24 cellular contexts compared by ENCODE assay signal in the genomic region with DNA sequence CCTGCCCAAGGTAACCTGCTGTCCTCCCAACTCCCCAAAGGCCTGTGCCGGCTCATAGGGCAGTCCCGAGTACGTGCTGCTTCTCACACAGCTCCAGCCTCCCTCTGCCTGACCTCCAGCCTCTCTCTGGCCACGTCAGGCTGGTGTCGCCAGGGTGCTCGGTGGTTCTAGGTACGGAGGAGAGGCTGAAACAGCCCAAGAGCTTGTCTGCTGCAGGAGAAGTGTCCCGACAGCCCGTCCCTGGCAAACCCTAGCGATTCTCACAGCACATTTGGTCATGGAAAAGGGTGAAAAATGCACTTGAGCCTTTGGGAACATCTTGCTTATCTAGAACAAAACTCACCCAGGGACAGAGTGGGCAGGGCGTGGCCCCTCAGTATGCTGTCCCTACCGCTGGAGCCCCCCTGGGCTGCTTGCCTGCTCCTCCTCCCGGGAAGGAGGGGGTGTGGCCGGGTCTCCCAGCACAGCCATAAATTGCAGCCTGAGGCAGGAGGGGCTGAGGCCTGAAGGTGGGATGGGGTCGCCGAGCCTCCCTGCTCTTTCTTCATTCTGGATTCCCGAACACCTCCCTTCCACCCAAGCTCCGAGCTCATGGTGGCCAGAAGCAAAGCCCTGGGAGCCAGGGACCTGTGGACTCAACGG. TPM values are rescaled to one million over a fixed set of nuclear protein-coding genes. Genes with fewer than 3 reads are reported as not detected.
DNase-seq lines count a peak whose midpoint lies in the region; TF ChIP-seq lines count a peak whose summit lies in the region.
"Had no signal": no experiment of that assay in that cellular context is flagged by ENCODE, and none has a peak within 500 bp of the region (broad histone marks: within the 10 kb centered on the region; RNA-seq: fewer than 3 reads in every experiment).

No MANE protein-coding gene starts in this region.

- peaks cover 0 to 47% of the 10 kb centered on the region in 2 experiments; a peak in 1 of 3 replicates for H3K36me3 ChIP-seq in HEK293 (ENCODE audit: control insufficient read depth in 2 of 2, insufficient read depth in 1 of 2, low read length in 2 of 2)
- H3K36me3 ChIP-seq: BE2C had no signal

- no peak overlapping the region for H3K4me3 ChIP-seq in HEK293 (ENCODE audit: low read depth, low read length)
- H3K4me3 ChIP-seq: GM23248, Peyer's patch, SK-N-MC had no signal

- CTCF ChIA-PET in HEK293 (lab: Yijun Ruan, JAX): interaction anchor here (0.6 to 1.3 kb wide), 2 partner anchors 41 to 110 kb away, joined by 3 read pairs; partner anchors contain the start of gene TIMM22

- H3K4me3 Mint-ChIP-seq in dendritic cell treated with granulocyte-macrophage colony-stimulating factor and Interleukin-4, amounts not matched to agents 40 ng/mL and 50 ng/mL, for 4 days: no peak overlapping the region
- no peak overlapping the region for H3K4me3 Mint-ChIP-seq in neural crest cell

- no peaks in the 10 kb centered on the region for H3K4me1 ChIP-seq in HEK293 (ENCODE audit: control insufficient read depth, insufficient read depth, low read length)
- H3K4me1 ChIP-seq: BE2C had no signal

- DNase-seq in left kidney (ENCODE audit: low read depth, low spot score) (peak; percentile 43), neural crest cell (ENCODE audit: low read depth, low spot score) (no peak), NCI-H2107 (lab: John Stamatoyannopoulos, UW) (no peak), NCI-H2171 (lab: John Stamatoyannopoulos, UW) (no peak), NK-92 (lab: John Stamatoyannopoulos, UW; ENCODE audit: unreplicated experiment) (no peak)
- DNase-seq in activated CD4-positive, alpha-beta T cell treated with anti-CD3 and anti-CD28 coated beads for 48 hours: no peak
- DNase-seq: 8988T, ACHN, BE2C, Calu3, GM23248, H7, Karpas-422, NCI-H1092, NCI-H1417 treated with DMSO at 0.1 percent for 48 hours, NCI-H187 treated with DMSO at 0.1 percent for 48 hours, NCI-H446 treated with DMSO at 0.1 percent for 48 hours, NCI-H526, NCI-H82, Peyer's patch, SHP77 treated with DMSO at 0.1 percent for 48 hours had no signal

- H3K9me3 Mint-ChIP-seq in dendritic cell treated with granulocyte-macrophage colony-stimulating factor and Interleukin-4, amounts not matched to agents 40 ng/mL and 50 ng/mL, for 4 days: no peaks in the 10 kb centered on the region
- H3K9me3 Mint-ChIP-seq in neural crest cell: peaks cover 4% of the 10 kb centered on the region

- intact Hi-C loops in dendritic cell treated with granulocyte-macrophage colony-stimulating factor and Interleukin-4, amounts not matched to agents 40 ng/mL and 50 ng/mL, for 4 days (cut with micrococcal nuclease): no loop called here

- POLR2A ChIA-PET in HEK293 (lab: Yijun Ruan, JAX): no interaction called here

- no peaks in the 10 kb centered on the region for H3K9me3 ChIP-seq in HEK293 (ENCODE audit: control insufficient read depth, insufficient read depth, low read depth, low read length)
- H3K9me3 ChIP-seq: BE2C, Peyer's patch had no signal

- H3K27me3 Mint-ChIP-seq in dendritic cell treated with granulocyte-macrophage colony-stimulating factor and Interleukin-4, amounts not matched to agents 40 ng/mL and 50 ng/mL, for 4 days: no peaks in the 10 kb centered on the region
- H3K27me3 Mint-ChIP-seq in neural crest cell (ENCODE audit: low read depth): peaks cover 3% of the 10 kb centered on the region

- peaks cover 94% of the 10 kb centered on the region for H3K4me1 Mint-ChIP-seq in dendritic cell treated with granulocyte-macrophage colony-stimulating factor and Interleukin-4, amounts not matched to agents 40 ng/mL and 50 ng/mL, for 4 days (ENCODE audit: low read depth)
- peaks cover 28% of the 10 kb centered on the region for H3K4me1 Mint-ChIP-seq in neural crest cell

- H3K36me3 Mint-ChIP-seq in dendritic cell treated with granulocyte-macrophage colony-stimulating factor and Interleukin-4, amounts not matched to agents 40 ng/mL and 50 ng/mL, for 4 days (ENCODE audit: low read depth): peaks cover 100% of the 10 kb centered on the region
- H3K36me3 Mint-ChIP-seq in neural crest cell (ENCODE audit: low read depth): peaks cover 6% of the 10 kb centered on the region

- no peak for TF ChIP-seq CTCF in HEK293 (tag by site-specific recombination; IDR thresholded peaks at IDR 0.05)
- TF ChIP-seq CTCF in neural crest cell (conservative IDR thresholded peaks at IDR 0.05): no peak

- peak overlapping the region; percentile 97 for H3K27ac Mint-ChIP-seq in dendritic cell treated with granulocyte-macrophage colony-stimulating factor and Interleukin-4, amounts not matched to agents 40 ng/mL and 50 ng/mL, for 4 days
- H3K27ac Mint-ChIP-seq in neural crest cell (ENCODE audit: unreplicated experiment): peak overlapping the region; percentile 43

- H3K27ac ChIP-seq in HEK293 (ENCODE audit: extremely low read depth, low read depth, low read length): no peak overlapping the region
- H3K27ac ChIP-seq: GM23248, Peyer's patch, SK-N-MC had no signal

TF ChIP-seq in HEK293, 187 proteins besides CTCF, POLR2A, EP300 and RAD21:
- TF ChIP-seq ZNF174 (tag by site-specific recombination; IDR thresholded peaks at IDR 0.05) (no peak), ZSCAN5A (tag by site-specific recombination; IDR thresholded peaks at IDR 0.05) (no peak), ZNF660 (tag by site-specific recombination; IDR thresholded peaks at IDR 0.05) (no peak), ZNF513 (tag by site-specific recombination; IDR thresholded peaks at IDR 0.05) (no peak), KLF1 (tag by site-specific recombination; IDR thresholded peaks at IDR 0.05) (0 out of 2 replicates have a peak, but pooled peaks have one; percentile 12), ZIC2 (tag by site-specific recombination; IDR thresholded peaks at IDR 0.05) (peak; percentile 37), ZNF248 (tag by site-specific recombination; IDR thresholded peaks at IDR 0.05) (no peak), KLF9 (tag by site-specific recombination; IDR thresholded peaks at IDR 0.05; ENCODE audit: low read depth) (peak; percentile 37; the same call in 1 of the 2 replicates), ZNF155 (tag by site-specific recombination; IDR thresholded peaks at IDR 0.05) (no peak), ZNF341 (tag by site-specific recombination; IDR thresholded peaks at IDR 0.05; ENCODE audit: low read depth) (peak; percentile 89), ZNF239 (tag by site-specific recombination; IDR thresholded peaks at IDR 0.05) (no peak)

RNA-seq across cellular contexts. Expression of gene TIMM22, which starts 40.4 kb away (rescaled TPM):
- 18.7 and 19.5 TPM in 2 replicates for total RNA-seq in neural crest cell

RNA-seq across cellular contexts. Expression of gene NXN, which starts 57.8 kb away (rescaled TPM):
- 75.9 and 76.4 TPM in 2 replicates for total RNA-seq in neural crest cell
